Comparison of ENCODE assay signal across 16 cellular contexts in genomic region chr21:46516068-46516467, GRCh38. TPM values are rescaled to one million over a fixed set of nuclear protein-coding genes. Genes with fewer than 3 reads are reported as not detected.
DNase-seq lines count a peak whose midpoint lies in the region; ATAC-seq lines count a peak whose summit lies in the region.
"Had no signal": no experiment of that assay in that cellular context is flagged by ENCODE, and none has a peak within 500 bp of the region (broad histone marks: within the 10 kb centered on the region; RNA-seq: fewer than 3 reads in every experiment).

No MANE protein-coding gene starts in this region.

- no peak overlapping the region for H3K27ac ChIP-seq in CD4-positive, alpha-beta memory T cell (ENCODE audit: low read depth, low read length)
- H3K27ac ChIP-seq in CD8-positive, alpha-beta memory T cell (ENCODE audit: low read depth, low read length) = no peak overlapping the region
- H3K27ac ChIP-seq: HL-60 had no signal

- ATAC-seq in central memory CD8-positive, alpha-beta T cell (replicated peaks; ENCODE audit: extremely low read depth, poor library complexity, severe bottlenecking) = no peak
- ATAC-seq in naive thymus-derived CD8-positive, alpha-beta T cell = no peak

- H3K36me3 ChIP-seq in CD4-positive, alpha-beta memory T cell (ENCODE audit: insufficient read depth, low read length) = peaks cover 27% of the 10 kb centered on the region
- peaks cover 21% of the 10 kb centered on the region for H3K36me3 ChIP-seq in CD8-positive, alpha-beta memory T cell (ENCODE audit: insufficient read depth, low read length)

- no peaks in the 10 kb centered on the region for H3K27me3 Mint-ChIP-seq in CD4-positive, alpha-beta memory T cell
- H3K27me3 Mint-ChIP-seq in CD8-positive, alpha-beta memory T cell = no peaks in the 10 kb centered on the region
- no peaks in the 10 kb centered on the region for H3K27me3 Mint-ChIP-seq in central memory CD8-positive, alpha-beta T cell
- H3K27me3 Mint-ChIP-seq in naive thymus-derived CD8-positive, alpha-beta T cell = no peaks in the 10 kb centered on the region
- no peaks in the 10 kb centered on the region for H3K27me3 Mint-ChIP-seq in T-helper 2 cell treated with Interferon-gamma antibody and Interleukin-4, amounts not matched to agents 5 μg/mL and 100 μg/mL, for 36 hours (ENCODE audit: low read depth)
- H3K27me3 Mint-ChIP-seq: IgD-negative memory B cell had no signal

- H3K9me3 ChIP-seq in CD4-positive, alpha-beta memory T cell (ENCODE audit: control insufficient read depth in 1 of 2, low read length in 2 of 2) = no peaks in the 10 kb centered on the region
- H3K9me3 ChIP-seq in CD8-positive, alpha-beta memory T cell (ENCODE audit: low read length) = no peaks in the 10 kb centered on the region

- CTCF ChIA-PET in CD4-positive, alpha-beta memory T cell (lab: Charles Lee; ENCODE audit: partially characterized antibody) = interaction anchor here (0.8 kb wide), 1 partner anchor 15 kb away, joined by 3 read pairs; no protein-coding TSS in a partner anchor
- CTCF ChIA-PET in CD8-positive, alpha-beta memory T cell (lab: Charles Lee) = no interaction called here

- no peak for DNase-seq in CD4-positive, alpha-beta memory T cell
- DNase-seq in CD8-positive, alpha-beta memory T cell = no peak
- DNase-seq in central memory CD8-positive, alpha-beta T cell (ENCODE audit: low spot score in 2 of 2) = no peak
- no peak for DNase-seq in naive thymus-derived CD8-positive, alpha-beta T cell
- DNase-seq in T-helper 2 cell treated with Interferon-gamma antibody and Interleukin-4, amounts not matched to agents 5 μg/mL and 100 μg/mL, for 36 hours (ENCODE audit: low spot score) = no peak
- DNase-seq in posterior cingulate gyrus (no peak), NCI-H345 treated with DMSO at 0.1 percent for 48 hours (lab: John Stamatoyannopoulos, UW; ENCODE audit: unreplicated experiment) (no peak)
- DNase-seq: DMS79 treated with DMSO at 0.1 percent for 48 hours, H9, NCI-H187, NCI-H345, NCI-H526 treated with DMSO at 0.1 percent for 48 hours, OCI-M1, SHP77 treated with DMSO at 0.1 percent for 48 hours had no signal

- intact Hi-C loops in CD4-positive, alpha-beta memory T cell (cut with micrococcal nuclease) = no loop called here
- intact Hi-C loops in posterior cingulate gyrus (cut with DNase I) = no loop called here

- H3K4me1 Mint-ChIP-seq in CD4-positive, alpha-beta memory T cell = peaks cover 13 to 23% (median 17%) of the 10 kb centered on the region in 4 donors
- peaks cover 18 to 28% (median 23%) of the 10 kb centered on the region in 3 donors for H3K4me1 Mint-ChIP-seq in CD8-positive, alpha-beta memory T cell
- peaks cover 10% of the 10 kb centered on the region for H3K4me1 Mint-ChIP-seq in central memory CD8-positive, alpha-beta T cell
- peaks cover 2 to 60% (median 37%) of the 10 kb centered on the region in 4 donors for H3K4me1 Mint-ChIP-seq in naive thymus-derived CD8-positive, alpha-beta T cell
- peaks cover 3% of the 10 kb centered on the region for H3K4me1 Mint-ChIP-seq in T-helper 2 cell treated with Interferon-gamma antibody and Interleukin-4, amounts not matched to agents 5 μg/mL and 100 μg/mL, for 36 hours (ENCODE audit: low read depth)
- H3K4me1 Mint-ChIP-seq: H9 had no signal

- peak overlapping the region in 5 of 7 donors; percentile 36 to 86 (median 59) for H3K27ac Mint-ChIP-seq in CD4-positive, alpha-beta memory T cell
- peak overlapping the region in 6 of 8 donors; percentile 51 to 96 (median 85) for H3K27ac Mint-ChIP-seq in CD8-positive, alpha-beta memory T cell
- peak overlapping the region; percentile 80 for H3K27ac Mint-ChIP-seq in central memory CD8-positive, alpha-beta T cell (ENCODE audit: low read depth)
- peak overlapping the region; percentile 48 to 91 (median 80) for H3K27ac Mint-ChIP-seq in naive thymus-derived CD8-positive, alpha-beta T cell
- H3K27ac Mint-ChIP-seq in T-helper 2 cell treated with Interferon-gamma antibody and Interleukin-4, amounts not matched to agents 5 μg/mL and 100 μg/mL, for 36 hours = no peak overlapping the region
- H3K27ac Mint-ChIP-seq: H9 had no signal

- POLR2A ChIA-PET in CD4-positive, alpha-beta memory T cell (lab: Charles Lee; ENCODE audit: partially characterized antibody) = interaction anchor here (0.9 to 1.5 kb wide), 3 partner anchors 16 to 44 kb away, joined by 4 to 6 read pairs (median 5); no protein-coding TSS in a partner anchor
- POLR2A ChIA-PET in CD8-positive, alpha-beta memory T cell (lab: Charles Lee) = no interaction called here
- POLR2A ChIA-PET in naive thymus-derived CD8-positive, alpha-beta T cell (lab: Charles Lee) = interaction anchor here (0.7 to 1.4 kb wide), 3 partner anchors 12 to 178 kb away, joined by 3 to 5 read pairs (median 3); no protein-coding TSS in a partner anchor

- H3K9me3 Mint-ChIP-seq in CD4-positive, alpha-beta memory T cell = peaks cover 0 to 2% (median 0%) of the 10 kb centered on the region in 8 donors
- H3K9me3 Mint-ChIP-seq in CD8-positive, alpha-beta memory T cell = peaks cover 0 to 1% (median 0%) of the 10 kb centered on the region in 5 donors
- no peaks in the 10 kb centered on the region for H3K9me3 Mint-ChIP-seq in central memory CD8-positive, alpha-beta T cell
- peaks cover 0 to 4% (median 0%) of the 10 kb centered on the region in 9 donors for H3K9me3 Mint-ChIP-seq in naive thymus-derived CD8-positive, alpha-beta T cell
- H3K9me3 Mint-ChIP-seq in T-helper 2 cell treated with Interferon-gamma antibody and Interleukin-4, amounts not matched to agents 5 μg/mL and 100 μg/mL, for 36 hours = peaks cover 4% of the 10 kb centered on the region
- H3K9me3 Mint-ChIP-seq: IgD-negative memory B cell had no signal

- no peak overlapping the region for H3K4me3 ChIP-seq in CD4-positive, alpha-beta memory T cell (ENCODE audit: low read length in 2 of 2)
- no peak overlapping the region for H3K4me3 ChIP-seq in CD8-positive, alpha-beta memory T cell (ENCODE audit: low read length)

- H3K4me1 ChIP-seq in CD4-positive, alpha-beta memory T cell (ENCODE audit: insufficient read depth, low read length) = peaks cover 16% of the 10 kb centered on the region
- peaks cover 14% of the 10 kb centered on the region for H3K4me1 ChIP-seq in CD8-positive, alpha-beta memory T cell (ENCODE audit: insufficient read depth, low read length)

- H3K36me3 Mint-ChIP-seq in CD4-positive, alpha-beta memory T cell = peaks cover 44 to 74% of the 10 kb centered on the region in 2 donors
- peaks cover 0 to 73% (median 21%) of the 10 kb centered on the region in 3 donors for H3K36me3 Mint-ChIP-seq in CD8-positive, alpha-beta memory T cell
- peaks cover 31% of the 10 kb centered on the region for H3K36me3 Mint-ChIP-seq in central memory CD8-positive, alpha-beta T cell (ENCODE audit: insufficient read depth)
- H3K36me3 Mint-ChIP-seq in naive thymus-derived CD8-positive, alpha-beta T cell = peaks cover 0 to 70% (median 50%) of the 10 kb centered on the region in 3 donors
- peaks cover 51% of the 10 kb centered on the region for H3K36me3 Mint-ChIP-seq in T-helper 2 cell treated with Interferon-gamma antibody and Interleukin-4, amounts not matched to agents 5 μg/mL and 100 μg/mL, for 36 hours (ENCODE audit: low read depth)

- peak overlapping the region in 3 of 8 donors; percentile 14 to 66 (median 17) for H3K4me3 Mint-ChIP-seq in CD4-positive, alpha-beta memory T cell
- H3K4me3 Mint-ChIP-seq in CD8-positive, alpha-beta memory T cell = peak overlapping the region in 1 of 7 donors; percentile 50
- H3K4me3 Mint-ChIP-seq in central memory CD8-positive, alpha-beta T cell = no peak overlapping the region
- H3K4me3 Mint-ChIP-seq in naive thymus-derived CD8-positive, alpha-beta T cell = peak overlapping the region in 4 of 10 donors; percentile 20 to 48 (median 38)
- H3K4me3 Mint-ChIP-seq in T-helper 2 cell treated with Interferon-gamma antibody and Interleukin-4, amounts not matched to agents 5 μg/mL and 100 μg/mL, for 36 hours = no peak overlapping the region
- H3K4me3 Mint-ChIP-seq: H9, IgD-negative memory B cell had no signal

- H3K27me3 ChIP-seq in CD4-positive, alpha-beta memory T cell (ENCODE audit: insufficient read depth, low read length) = no peaks in the 10 kb centered on the region
- no peaks in the 10 kb centered on the region for H3K27me3 ChIP-seq in CD8-positive, alpha-beta memory T cell (ENCODE audit: insufficient read depth, low read length, poor library complexity, severe bottlenecking)

RNA-seq across cellular contexts. Expression of gene DIP2A, which starts 57.4 kb away (rescaled TPM):
- total RNA-seq in CD4-positive, alpha-beta memory T cell = 10 to 100 TPM; 94.6 to 95.9 TPM
- 10 to 100 TPM; 14.1 to 17.8 TPM for polyA plus RNA-seq in CD4-positive, alpha-beta memory T cell
- 10 to 100 TPM; 29.7 to 29.9 TPM for total RNA-seq in CD8-positive, alpha-beta memory T cell
- polyA plus RNA-seq in CD8-positive, alpha-beta memory T cell = 32.6 TPM
- 100 to 1,000 TPM; 158 to 163 TPM for total RNA-seq in naive thymus-derived CD8-positive, alpha-beta T cell
- 10 to 100 TPM; 26.8 to 33.6 (median 28.6) TPM for polyA plus RNA-seq in naive thymus-derived CD8-positive, alpha-beta T cell
